30 cellular contexts compared by ENCODE assay signal in the genomic region with DNA sequence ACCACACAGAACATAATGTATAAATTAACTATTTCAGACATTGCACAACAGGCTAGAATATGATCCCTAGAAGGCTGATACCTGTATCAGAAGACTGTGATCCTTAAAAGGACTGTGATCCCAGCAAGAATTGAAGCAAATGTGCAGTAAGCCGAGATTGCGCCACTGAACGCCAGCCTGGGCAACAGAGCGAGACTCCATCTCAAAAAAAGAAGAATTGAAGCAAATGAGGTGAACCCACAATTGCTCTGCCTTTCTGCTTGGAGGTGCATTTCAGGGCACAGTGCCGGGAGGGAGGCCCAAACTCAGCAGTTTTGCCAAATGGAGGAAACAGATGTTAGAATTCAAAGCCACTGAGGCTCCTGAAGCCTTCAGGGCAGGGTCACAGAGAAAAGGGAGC.
"Had no signal": no experiment of that assay in that cellular context is flagged by ENCODE, and none has a peak within 500 bp of the region (broad histone marks: within the 10 kb centered on the region; RNA-seq: fewer than 3 reads in every experiment).

No MANE protein-coding gene starts in this region.

- H3K4me3 ChIP-seq: ascending aorta, breast epithelium, cardiac muscle cell, colonic mucosa, esophagus squamous epithelium, gastroesophageal sphincter had no signal

- H3K27me3 Mint-ChIP-seq: brain had no signal

- H3K4me1 ChIP-seq: ascending aorta, breast epithelium, colonic mucosa, esophagus squamous epithelium, gastroesophageal sphincter had no signal

- H3K27ac Mint-ChIP-seq: activated B cell treated with CpG ODN at 0.5 μM for 24 hours; activated CD4-positive, alpha-beta memory T cell treated with anti-CD3 and anti-CD28 coated beads, Interleukin-2, amount 10 ng/mL, durations not matched to agents 7 days and 5 days; activated naive CD4-positive, alpha-beta T cell treated with anti-CD3 and anti-CD28 coated beads, Interleukin-2, amount 10 ng/mL, durations not matched to agents 7 days and 5 days; activated naive CD4-positive, alpha-beta T cell treated with anti-CD3 and anti-CD28 coated beads, Interleukin-2, amount 50 U/mL, for 72 hours; activated naive CD8-positive, alpha-beta T cell treated with anti-CD3 and anti-CD28 coated beads, Interleukin-2, amount 10 ng/mL, durations not matched to agents 7 days and 5 days; activated T-cell treated with anti-CD3 and anti-CD28 coated beads, Interleukin-2, amount 50 U/mL, for 24 hours; activated T-cell treated with anti-CD3 and anti-CD28 coated beads, Interleukin-2, amount 50 U/mL, for 72 hours; T-helper 17 cell; T-helper 2 cell treated with Interferon-gamma antibody and Interleukin-4, amounts not matched to agents 5 μg/mL and 100 μg/mL, for 36 hours had no signal

- H3K9me3 Mint-ChIP-seq: activated B cell treated with CpG ODN at 0.5 μM for 24 hours; activated CD4-positive, alpha-beta memory T cell treated with anti-CD3 and anti-CD28 coated beads, Interleukin-2, amount 10 ng/mL, durations not matched to agents 7 days and 5 days; activated naive CD4-positive, alpha-beta T cell treated with anti-CD3 and anti-CD28 coated beads, Interleukin-2, amount 10 ng/mL, durations not matched to agents 7 days and 5 days; activated T-cell treated with anti-CD3 and anti-CD28 coated beads, Interleukin-2, amount 50 U/mL, for 24 hours; T-helper 2 cell treated with Interferon-gamma antibody and Interleukin-4, amounts not matched to agents 5 μg/mL and 100 μg/mL, for 36 hours had no signal

- FAIRE-seq: endometrium, endothelial cell of umbilical vein had no signal

- ATAC-seq: activated CD4-positive, CD25-positive, alpha-beta regulatory T cell treated with anti-CD3 and anti-CD28 coated beads, Interleukin-2, amount 50 U/mL, for 24 hours; activated naive CD4-positive, alpha-beta T cell treated with anti-CD3 and anti-CD28 coated beads, Interleukin-2, amount 50 U/mL, for 72 hours; activated T-cell treated with anti-CD3 and anti-CD28 coated beads, Interleukin-2, amount 50 U/mL, for 72 hours; gastroesophageal sphincter; T-helper 17 cell had no signal

- H3K36me3 ChIP-seq: ascending aorta, breast epithelium, cardiac muscle cell, colonic mucosa, esophagus squamous epithelium, gastroesophageal sphincter, WERI-Rb-1 had no signal

- DNase-seq: activated B cell treated with CpG ODN at 0.5 μM for 24 hours; activated CD4-positive, alpha-beta memory T cell treated with anti-CD3 and anti-CD28 coated beads, Interleukin-2, amount 10 ng/mL, durations not matched to agents 7 days and 5 days; activated CD4-positive, alpha-beta T cell treated with anti-CD3 and anti-CD28 coated beads for 48 hours; activated CD8-positive, alpha-beta memory T cell treated with anti-CD3 and anti-CD28 coated beads, Interleukin-2, amount 50 U/mL, for 48 hours; activated gamma-delta T cell; activated naive CD4-positive, alpha-beta T cell; activated naive CD4-positive, alpha-beta T cell treated with anti-CD3 and anti-CD28 coated beads, Interleukin-2, amount 10 ng/mL, durations not matched to agents 7 days and 5 days; activated naive CD8-positive, alpha-beta T cell treated with anti-CD3 and anti-CD28 coated beads, Interleukin-2, amount 10 ng/mL, durations not matched to agents 7 days and 5 days; activated T-cell treated with anti-CD3 and anti-CD28 coated beads for 4 hours; activated T-cell treated with anti-CD3 and anti-CD28 coated beads, Interleukin-2, amount 50 U/mL, for 24 hours; activated T-cell treated with anti-CD3 and anti-CD28 coated beads, Interleukin-2, amount 50 U/mL, for 72 hours; central memory CD4-positive, alpha-beta T cell; cerebellar nuclear complex; colonic mucosa; effector CD8-positive, alpha-beta T cell; esophagus squamous epithelium; T-helper 17 cell; T1000; WERI-Rb-1 had no signal

- H3K27ac ChIP-seq: ascending aorta, breast epithelium, cardiac muscle cell, colonic mucosa, epithelial cell of prostate, esophagus squamous epithelium, gastroesophageal sphincter, WERI-Rb-1 had no signal

- H3K36me3 Mint-ChIP-seq: activated naive CD4-positive, alpha-beta T cell treated with anti-CD3 and anti-CD28 coated beads, Interleukin-2, amount 10 ng/mL, durations not matched to agents 7 days and 5 days; activated naive CD8-positive, alpha-beta T cell treated with anti-CD3 and anti-CD28 coated beads, Interleukin-2, amount 10 ng/mL, durations not matched to agents 7 days and 5 days; brain had no signal

- H3K27me3 ChIP-seq: ascending aorta, breast epithelium, cardiac muscle cell, colonic mucosa, gastroesophageal sphincter had no signal

- H3K9me3 ChIP-seq: ascending aorta, breast epithelium, colonic mucosa, esophagus squamous epithelium, gastroesophageal sphincter had no signal

- H3K4me1 Mint-ChIP-seq: activated CD4-positive, alpha-beta memory T cell treated with anti-CD3 and anti-CD28 coated beads, Interleukin-2, amount 10 ng/mL, durations not matched to agents 7 days and 5 days; activated naive CD4-positive, alpha-beta T cell treated with anti-CD3 and anti-CD28 coated beads, Interleukin-2, amount 10 ng/mL, durations not matched to agents 7 days and 5 days; activated naive CD8-positive, alpha-beta T cell treated with anti-CD3 and anti-CD28 coated beads, Interleukin-2, amount 10 ng/mL, durations not matched to agents 7 days and 5 days; brain; T-helper 17 cell had no signal

- H3K4me3 Mint-ChIP-seq: activated B cell treated with CpG ODN at 0.5 μM for 24 hours; activated CD4-positive, alpha-beta memory T cell treated with anti-CD3 and anti-CD28 coated beads, Interleukin-2, amount 10 ng/mL, durations not matched to agents 7 days and 5 days; activated naive CD4-positive, alpha-beta T cell treated with anti-CD3 and anti-CD28 coated beads, Interleukin-2, amount 10 ng/mL, durations not matched to agents 7 days and 5 days; activated naive CD8-positive, alpha-beta T cell treated with anti-CD3 and anti-CD28 coated beads, Interleukin-2, amount 10 ng/mL, durations not matched to agents 7 days and 5 days; activated T-cell treated with anti-CD3 and anti-CD28 coated beads, Interleukin-2, amount 50 U/mL, for 24 hours; activated T-cell treated with anti-CD3 and anti-CD28 coated beads, Interleukin-2, amount 50 U/mL, for 72 hours; brain; T-helper 17 cell; T-helper 2 cell treated with Interferon-gamma antibody and Interleukin-4, amounts not matched to agents 5 μg/mL and 100 μg/mL, for 36 hours had no signal
